In genomic region chr2:159712194-159712928, GRCh38 we compare ENCODE assay signal across 1 cellular context.
TF ChIP-seq lines count a peak whose summit lies in the region.

Gene MARCHF7 (plus strand): TSS chr2:159712506. CDS start chr2:159729023, 16,517 bp downstream.

TF ChIP-seq in K562, 482 proteins besides CTCF, POLR2A, EP300 and RAD21 (continued from another document):
- TF ChIP-seq ZNF830 (CRISPR knock-in tag; IDR thresholded peaks at IDR 0.05) (peak; percentile 87; the same call in 1 of the 2 replicates), RBM25 (IDR thresholded peaks at IDR 0.05; ENCODE audit: low read depth, low read length, severe bottlenecking) (peak; percentile 100)
